Comparison of ENCODE assay signal across 25 cellular contexts in genomic region chr18:67582488-67582887, GRCh38.
"Had no signal": no experiment of that assay in that cellular context is flagged by ENCODE, and none has a peak within 500 bp of the region (broad histone marks: within the 10 kb centered on the region; RNA-seq: fewer than 3 reads in every experiment).

No MANE protein-coding gene starts in this region.

- H3K4me1 ChIP-seq: left lung, right atrium auricular region, right lobe of liver, tibial nerve, uterus had no signal

- ATAC-seq: left colon; left lung; mucosa of descending colon; naive thymus-derived CD4-positive, alpha-beta T cell; natural killer cell treated with Interleukin-12 subunit alpha and Interleukin-12 subunit beta and Interleukin-15 and Interleukin-18, amount 100 ng/mL, for 72 hours; right lobe of liver; stimulated activated memory B cell treated with anti-CD40 and anti-IgM and Interleukin-4, amounts not matched to agents 10 μg/mL and 1 μg/mL and 100 μg/mL, for 72 hours; stimulated activated naive CD8-positive, alpha-beta T cell treated with anti-CD3 and anti-CD28 coated beads, Interleukin-15, amount 100 ng/mL, for 72 hours had no signal

- DNase-seq: hippocampal formation; kidney; left colon; left lung; midbrain; mucosa of descending colon; naive thymus-derived CD4-positive, alpha-beta T cell; ovary; right lobe of liver; stimulated activated CD4-positive, alpha-beta T cell treated with anti-CD3 and anti-CD28 coated beads, Interleukin-1b, Interleukin-23, amount 100 ng/mL, for 48 hours; stimulated activated CD4-positive, alpha-beta T cell treated with anti-CD3 and anti-CD28 coated beads, Interleukin-2, amount 100 ng/mL, for 48 hours; stimulated activated CD4-positive, alpha-beta T cell treated with anti-CD3 and anti-CD28 coated beads, Interleukin-4, amount 100 ng/mL, for 4 hours; stimulated activated CD8-positive, alpha-beta memory T cell treated with anti-CD3 and anti-CD28 coated beads, Interleukin-4, amount 100 ng/mL, for 48 hours; stimulated activated naive CD4-positive, alpha-beta T cell treated with Interleukin-2 at 50 U/mL for 16 hours; stimulated activated naive CD8-positive, alpha-beta T cell treated with anti-CD3 and anti-CD28 coated beads, Interleukin-15, amount 100 ng/mL, for 72 hours; substantia nigra; uterus had no signal

- H3K36me3 ChIP-seq: left lung, ovary, right atrium auricular region, right lobe of liver, tibial nerve, uterus had no signal

- H3K27ac ChIP-seq: left lung, ovary, right atrium auricular region, right lobe of liver, tibial nerve, uterus had no signal

- H3K4me3 ChIP-seq: left lung, lung, mucosa of descending colon, ovary, right atrium auricular region, right lobe of liver, smooth muscle cell, tibial nerve, uterus had no signal

- H3K36me3 Mint-ChIP-seq: naive thymus-derived CD4-positive, alpha-beta T cell; natural killer cell treated with Interleukin-12 subunit alpha and Interleukin-12 subunit beta and Interleukin-15 and Interleukin-18, amount 100 ng/mL, for 72 hours; stimulated activated memory B cell treated with anti-CD40 and anti-IgM and Interleukin-4, amounts not matched to agents 10 μg/mL and 1 μg/mL and 100 μg/mL, for 72 hours; type B pancreatic cell had no signal

- H3K27me3 Mint-ChIP-seq: natural killer cell treated with Interleukin-12 subunit alpha and Interleukin-12 subunit beta and Interleukin-15 and Interleukin-18, amount 100 ng/mL, for 72 hours; progenitor cell of endocrine pancreas; stimulated activated memory B cell treated with anti-CD40 and anti-IgM and Interleukin-4, amounts not matched to agents 10 μg/mL and 1 μg/mL and 100 μg/mL, for 72 hours had no signal

- H3K27ac Mint-ChIP-seq: naive thymus-derived CD4-positive, alpha-beta T cell; natural killer cell treated with Interleukin-12 subunit alpha and Interleukin-12 subunit beta and Interleukin-15 and Interleukin-18, amount 100 ng/mL, for 72 hours; progenitor cell of endocrine pancreas; stimulated activated memory B cell treated with anti-CD40 and anti-IgM and Interleukin-4, amounts not matched to agents 10 μg/mL and 1 μg/mL and 100 μg/mL, for 72 hours; stimulated activated naive CD8-positive, alpha-beta T cell treated with anti-CD3 and anti-CD28 coated beads, Interleukin-15, amount 100 ng/mL, for 72 hours; type B pancreatic cell had no signal

- H3K4me1 Mint-ChIP-seq: naive thymus-derived CD4-positive, alpha-beta T cell; stimulated activated memory B cell treated with anti-CD40 and anti-IgM and Interleukin-4, amounts not matched to agents 10 μg/mL and 1 μg/mL and 100 μg/mL, for 72 hours; stimulated activated naive CD8-positive, alpha-beta T cell treated with anti-CD3 and anti-CD28 coated beads, Interleukin-15, amount 100 ng/mL, for 72 hours had no signal

- H3K9me3 ChIP-seq: left lung, mucosa of descending colon, ovary, right atrium auricular region, right lobe of liver, tibial nerve, uterus had no signal

- H3K27me3 ChIP-seq: left lung, ovary, right atrium auricular region, right lobe of liver, tibial nerve, uterus had no signal

- H3K9me3 Mint-ChIP-seq: naive thymus-derived CD4-positive, alpha-beta T cell; type B pancreatic cell had no signal

- H3K4me2 ChIP-seq: smooth muscle cell had no signal

- H3K4me3 Mint-ChIP-seq: naive thymus-derived CD4-positive, alpha-beta T cell; natural killer cell treated with Interleukin-12 subunit alpha and Interleukin-12 subunit beta and Interleukin-15 and Interleukin-18, amount 100 ng/mL, for 72 hours; stimulated activated memory B cell treated with anti-CD40 and anti-IgM and Interleukin-4, amounts not matched to agents 10 μg/mL and 1 μg/mL and 100 μg/mL, for 72 hours; stimulated activated naive CD8-positive, alpha-beta T cell treated with anti-CD3 and anti-CD28 coated beads, Interleukin-15, amount 100 ng/mL, for 72 hours; type B pancreatic cell had no signal
